Comparison of ENCODE assay signal across 12 cellular contexts in the genomic region with DNA sequence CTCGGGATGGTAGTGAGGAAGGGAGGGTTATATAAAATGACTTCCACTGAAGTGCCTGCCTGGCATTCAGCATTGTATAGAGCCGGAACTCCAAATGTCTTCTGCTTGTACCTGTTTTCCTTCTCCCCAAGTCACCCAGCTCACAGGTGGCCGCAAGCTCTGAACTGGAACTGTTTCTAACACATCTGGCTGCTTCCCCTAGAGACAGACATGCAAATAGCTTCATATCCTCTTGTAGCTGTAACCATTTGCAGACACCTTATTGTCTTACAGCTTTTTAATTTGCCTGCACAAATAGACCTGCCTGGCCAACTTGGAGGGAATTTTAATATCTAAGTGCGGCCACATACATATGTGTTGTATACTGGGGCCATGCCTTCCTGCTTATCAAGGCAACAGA.
A peak's percentile ranks its signal among the peaks of the same experiment; 100 is the strongest.
DNase-seq lines count a peak whose midpoint lies in the region; ATAC-seq, FAIRE-seq and TF ChIP-seq lines count a peak whose summit lies in the region.
"Had no signal": no experiment of that assay in that cellular context is flagged by ENCODE, and none has a peak within 500 bp of the region (broad histone marks: within the 10 kb centered on the region; RNA-seq: fewer than 3 reads in every experiment).

No MANE protein-coding gene starts in this region.

- in situ Hi-C loops in HepG2 (cut with HindIII; ENCODE audit: extremely low pct_ligation_motif_present, low pct_unique_long_range_greater_than_20kb), result no loop called here

- POLR2A ChIA-PET in HepG2 (lab: Yijun Ruan, JAX), result no interaction called here

- H3K4me3 ChIP-seq in BLaER1 treated with 17β-estradiol and CSF1 and Interleukin-3, amounts not matched to agents 10 nM and 100 nM, result no peak overlapping the region
- H3K4me3 ChIP-seq in Karpas-422 (ENCODE audit: low read length) (peak overlapping the region; percentile 53), HepG2 (replicated peaks in 1 of 3; ENCODE audit: insufficient read depth in 1 of 3, low read depth in 2 of 3, low read length in 3 of 3) (no peak overlapping the region), sigmoid colon (no peak overlapping the region)
- H3K4me3 ChIP-seq: GM23248 had no signal

- peak overlapping the region in 1 of 11 experiments; percentile 10; a peak in 1 of 22 replicates for H3K27ac ChIP-seq in BLaER1 treated with 17β-estradiol and CSF1 and Interleukin-3, amounts not matched to agents 10 nM and 100 nM
- H3K27ac ChIP-seq in Karpas-422 (ENCODE audit: low read length) (peak overlapping the region; percentile 54), HepG2 (ENCODE audit: extremely low read length, insufficient read depth, low read length) (no peak overlapping the region), sigmoid colon (no peak overlapping the region)
- H3K27ac ChIP-seq: GM23248 had no signal

- TF ChIP-seq POLR2A in HepG2 (IDR thresholded peaks at IDR 0.05; ENCODE audit: insufficient read depth in 1 of 2, low read depth in 2 of 2, low read length in 2 of 2) (no peak), sigmoid colon (IDR thresholded peaks at IDR 0.05) (no peak)

- H3K9me3 ChIP-seq in BLaER1 treated with 17β-estradiol and CSF1 and Interleukin-3, amounts not matched to agents 10 nM and 100 nM (replicated peaks in 1 of 11), result no peaks in the 10 kb centered on the region
- H3K9me3 ChIP-seq in Karpas-422 (ENCODE audit: low read length), result no peaks in the 10 kb centered on the region
- no peaks in the 10 kb centered on the region for H3K9me3 ChIP-seq in HepG2 (ENCODE audit: low read length)
- H3K9me3 ChIP-seq in sigmoid colon, result no peaks in the 10 kb centered on the region

- 9% methylated on average over 4 of the region's 4 CpGs for WGBS in HepG2 (ENCODE audit: low lambda C conversion rate)
- WGBS in sigmoid colon, 2 donors, result 63 to 72% methylated on average over 4 of the region's 4 CpGs

- peak overlapping the region; percentile 26 to 83 (median 63) for H3K4me2 ChIP-seq in BLaER1 treated with 17β-estradiol and CSF1 and Interleukin-3, amounts not matched to agents 10 nM and 100 nM
- H3K4me2 ChIP-seq in Karpas-422 (ENCODE audit: low read depth, low read length, poor library complexity, severe bottlenecking) (peak overlapping the region; percentile 73), HepG2 (ENCODE audit: low read depth, low read length) (no peak overlapping the region)

- H2AFZ ChIP-seq in Karpas-422 (ENCODE audit: low read length), result no peak overlapping the region
- no peak overlapping the region for H2AFZ ChIP-seq in HepG2 (ENCODE audit: low read length)
- H2AFZ ChIP-seq: GM23248 had no signal

- peaks cover 0 to 31% (median 15%) of the 10 kb centered on the region in 11 experiments; a peak in 12 of 22 replicates for H3K36me3 ChIP-seq in BLaER1 treated with 17β-estradiol and CSF1 and Interleukin-3, amounts not matched to agents 10 nM and 100 nM
- no peaks in the 10 kb centered on the region for H3K36me3 ChIP-seq in Karpas-422 (ENCODE audit: insufficient read depth, low read length)
- H3K36me3 ChIP-seq in HepG2 (replicated peaks in 1 of 2; ENCODE audit: control insufficient read depth in 1 of 2, insufficient read depth in 2 of 2, low read length in 2 of 2), result no peaks in the 10 kb centered on the region
- H3K36me3 ChIP-seq in sigmoid colon, result no peaks in the 10 kb centered on the region

- H3K9ac ChIP-seq in BLaER1 treated with 17β-estradiol and CSF1 and Interleukin-3, amounts not matched to agents 10 nM and 100 nM, result no peak overlapping the region; a peak in 1 of 22 replicates
- H3K9ac ChIP-seq in Karpas-422 (ENCODE audit: low read length) (no peak overlapping the region), HepG2 (ENCODE audit: insufficient read depth, low read depth, low read length) (no peak overlapping the region)
- H3K9ac ChIP-seq: GM23248 had no signal

- no peaks in the 10 kb centered on the region for H3K27me3 ChIP-seq in BLaER1 treated with 17β-estradiol and CSF1 and Interleukin-3, amounts not matched to agents 10 nM and 100 nM
- no peaks in the 10 kb centered on the region for H3K27me3 ChIP-seq in Karpas-422 (ENCODE audit: low read length)
- peaks cover 0 to 26% of the 10 kb centered on the region in 2 experiments; a peak in 2 of 5 replicates for H3K27me3 ChIP-seq in HepG2 (ENCODE audit: control insufficient read depth in 1 of 2, insufficient read depth in 2 of 2, low read length in 2 of 2)
- H3K27me3 ChIP-seq in sigmoid colon, result no peaks in the 10 kb centered on the region

- DNase-seq in Karpas-422 (peak; percentile 89), HepG2 (ENCODE audit: low spot score) (no peak), sigmoid colon (no peak), MV-4-11 (lab: John Stamatoyannopoulos, UW) (no peak), HT-29 (ENCODE audit: low spot score) (no peak)
- DNase-seq: amniotic stem cell; GM23248; NCI-H1436 treated with DMSO at 0.1 percent for 48 hours; stimulated activated CD4-positive, alpha-beta T cell treated with anti-CD3 and anti-CD28 coated beads, Interleukin-2, amount 100 ng/mL, for 24 hours had no signal

- ATAC-seq in GM19035 (IDR thresholded peaks at IDR 0.05; ENCODE audit: unreplicated experiment) (peak; percentile 78), HG02840 (IDR thresholded peaks at IDR 0.05; ENCODE audit: low FRiP score, unreplicated experiment) (peak; percentile 64), HepG2 (no peak)

- peaks cover 57 to 97% (median 93%) of the 10 kb centered on the region in 11 experiments; a peak in 21 of 22 replicates for H4K20me1 ChIP-seq in BLaER1 treated with 17β-estradiol and CSF1 and Interleukin-3, amounts not matched to agents 10 nM and 100 nM
- H4K20me1 ChIP-seq in Karpas-422 (ENCODE audit: insufficient read depth, low read depth, low read length) (no peaks in the 10 kb centered on the region), HepG2 (ENCODE audit: insufficient read depth, low read length) (no peaks in the 10 kb centered on the region)

- TF ChIP-seq EP300 in HepG2 (IDR thresholded peaks at IDR 0.05; ENCODE audit: low read depth in 2 of 2, low read length in 2 of 2) (no peak), HepG2 (CRISPR knock-in tag; IDR thresholded peaks at IDR 0.05; ENCODE audit: borderline replicate concordance) (no peak), sigmoid colon (IDR thresholded peaks at IDR 0.05) (no peak)

- no peak for FAIRE-seq in HepG2 (lab: Jason Lieb, UNC)

- intact Hi-C loops in HepG2 (cut with micrococcal nuclease; ENCODE audit: unreplicated experiment), result no loop called here
- intact Hi-C loops in sigmoid colon (cut with DNase I), result no loop called here

- H3K9me2 ChIP-seq in Karpas-422 (replicated peaks; ENCODE audit: insufficient read depth, low read length), result no peaks in the 10 kb centered on the region

- peaks cover 57 to 85% (median 77%) of the 10 kb centered on the region in 10 experiments for H3K4me1 ChIP-seq in BLaER1 treated with 17β-estradiol and CSF1 and Interleukin-3, amounts not matched to agents 10 nM and 100 nM
- H3K4me1 ChIP-seq in Karpas-422 (ENCODE audit: low read length), result peaks cover 47% of the 10 kb centered on the region
- H3K4me1 ChIP-seq in HepG2 (ENCODE audit: insufficient read depth, low read length), result no peaks in the 10 kb centered on the region
- peaks cover 0 to 21% (median 9%) of the 10 kb centered on the region in 4 donors for H3K4me1 ChIP-seq in sigmoid colon

- TF ChIP-seq RAD21 in HepG2 (CRISPR knock-in tag; IDR thresholded peaks at IDR 0.05), result no peak

- TF ChIP-seq CTCF in HepG2 (CRISPR knock-in tag; IDR thresholded peaks at IDR 0.05) (no peak), sigmoid colon (IDR thresholded peaks at IDR 0.05) (no peak)

- CTCF ChIA-PET in HepG2 (lab: Yijun Ruan, JAX; ENCODE audit: low intra/inter-chr PET ratio, low total read pairs), result no interaction called here

- no peaks in the 10 kb centered on the region for H3K79me2 ChIP-seq in Karpas-422 (ENCODE audit: low read length)
- H3K79me2 ChIP-seq in HepG2 (ENCODE audit: insufficient read depth, low read length), result no peaks in the 10 kb centered on the region

- no TSS peak for BruUV-seq in HepG2 (replicated peaks; lab: Mats Ljungman, UMichigan)

TF ChIP-seq in HepG2, 621 proteins besides CTCF, POLR2A, EP300 and RAD21 (continues in another document):
- TF ChIP-seq HDAC1 (CRISPR knock-in tag; IDR thresholded peaks at IDR 0.05) (no peak), ASH2L (IDR thresholded peaks at IDR 0.05; ENCODE audit: insufficient read length, low read depth, low read length) (no peak), ZNF841 (CRISPR knock-in tag; IDR thresholded peaks at IDR 0.05; ENCODE audit: borderline replicate concordance) (no peak), NFYB (CRISPR knock-in tag; IDR thresholded peaks at IDR 0.05) (no peak), IKZF1 (IDR thresholded peaks at IDR 0.05) (no peak), IRF1 (CRISPR knock-in tag; IDR thresholded peaks at IDR 0.05; ENCODE audit: low read depth) (no peak), MIXL1 (CRISPR knock-in tag; IDR thresholded peaks at IDR 0.05) (no peak), KDM3A (CRISPR knock-in tag; IDR thresholded peaks at IDR 0.05; ENCODE audit: low read depth) (no peak), CREB3 (CRISPR knock-in tag; IDR thresholded peaks at IDR 0.05) (no peak), ZNF235 (CRISPR knock-in tag; IDR thresholded peaks at IDR 0.05; ENCODE audit: borderline replicate concordance) (no peak)
- TF ChIP-seq, protein P1, sequence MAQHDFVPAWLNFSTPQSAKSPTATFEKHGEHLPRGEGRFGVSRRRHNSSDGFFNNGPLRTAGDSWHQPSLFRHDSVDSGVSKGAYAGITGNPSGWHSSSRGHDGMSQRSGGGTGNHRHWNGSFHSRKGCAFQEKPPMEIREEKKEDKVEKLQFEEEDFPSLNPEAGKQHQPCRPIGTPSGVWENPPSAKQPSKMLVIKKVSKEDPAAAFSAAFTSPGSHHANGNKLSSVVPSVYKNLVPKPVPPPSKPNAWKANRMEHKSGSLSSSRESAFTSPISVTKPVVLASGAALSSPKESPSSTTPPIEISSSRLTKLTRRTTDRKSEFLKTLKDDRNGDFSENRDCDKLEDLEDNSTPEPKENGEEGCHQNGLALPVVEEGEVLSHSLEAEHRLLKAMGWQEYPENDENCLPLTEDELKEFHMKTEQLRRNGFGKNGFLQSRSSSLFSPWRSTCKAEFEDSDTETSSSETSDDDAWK (CRISPR knock-in tag; IDR thresholded peaks at IDR 0.05), result no peak
